Comparison of ENCODE assay signal across 29 cellular contexts in the genomic region with DNA sequence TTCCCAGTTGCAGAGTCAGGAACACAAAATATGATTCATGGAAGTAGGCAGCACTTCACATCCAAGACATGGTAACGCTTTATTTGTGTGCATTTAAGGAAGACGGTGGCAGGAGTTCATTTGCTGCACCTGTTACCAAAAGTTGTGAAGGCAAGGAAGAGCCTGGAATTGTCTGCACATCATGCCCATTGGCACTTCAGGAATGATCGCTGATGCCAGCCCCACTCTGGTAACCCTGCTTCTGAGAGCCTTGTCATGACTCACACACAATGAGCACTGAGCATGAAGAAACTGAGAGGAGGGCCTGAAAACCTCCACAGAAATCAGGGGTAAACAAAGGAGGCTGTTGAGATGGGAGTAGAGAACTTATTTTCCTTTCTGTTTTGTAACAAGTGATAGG.
DNase-seq lines count a peak whose midpoint lies in the region; ATAC-seq and TF ChIP-seq lines count a peak whose summit lies in the region.
"Had no signal": no experiment of that assay in that cellular context is flagged by ENCODE, and none has a peak within 500 bp of the region (broad histone marks: within the 10 kb centered on the region; RNA-seq: fewer than 3 reads in every experiment).

No MANE protein-coding gene starts in this region.

- ATAC-seq in CD4-positive, alpha-beta T cell (ENCODE audit: poor library complexity): no peak
- ATAC-seq: activated CD8-positive, alpha-beta T cell treated with anti-CD3 and anti-CD28 coated beads, Interleukin-2, amount 10 ng/mL, durations not matched to agents 7 days and 5 days; body of pancreas; SK-N-SH treated with all-trans-retinoic acid at 6 μM for 48 hours; T-helper 17 cell had no signal

- TF ChIP-seq CTCF in MM.1S (IDR thresholded peaks at IDR 0.05; ENCODE audit: low read length): no peak
- TF ChIP-seq CTCF in CD4-positive, alpha-beta T cell (IDR thresholded peaks at IDR 0.05): no peak
- TF ChIP-seq CTCF in esophagus squamous epithelium (IDR thresholded peaks at IDR 0.05): no peak

- DNase-seq in Ammon's horn (ENCODE audit: low spot score) (peak; percentile 10), MM.1S (peak; percentile 21), glomerular visceral epithelial cell (ENCODE audit: extremely low spot score) (peak; percentile 38), posterior cingulate gyrus (peak in 9 of 10 donors; percentile 9 to 88 (median 27)), neuronal stem cell (ENCODE audit: low spot score) (no peak), A172 (ENCODE audit: low spot score) (no peak), esophagus squamous epithelium (lab: John Stamatoyannopoulos, UW) (no peak)
- no peak for DNase-seq in CD4-positive, alpha-beta T cell
- DNase-seq: ACHN; activated CD4-positive, alpha-beta T cell treated with anti-CD3 and anti-CD28 coated beads for 1 hour; activated CD8-positive, alpha-beta T cell treated with anti-CD3 and anti-CD28 coated beads, Interleukin-2, amount 10 ng/mL, durations not matched to agents 7 days and 5 days; activated T-cell treated with anti-CD3 and anti-CD28 coated beads for 4 hours; body of pancreas; C1 segment of cervical spinal cord; DMS79 treated with DMSO at 0.1 percent for 48 hours; HCEC 1CT; heart right ventricle; KBM-7; mesenchymal stem cell; MV-4-11; NCI-H1694; NCI-H510A; stimulated activated CD4-positive, alpha-beta T cell treated with anti-CD3 and anti-CD28 coated beads, Interleukin-1b, Interleukin-23, amount 100 ng/mL, for 48 hours; stomach; T-helper 17 cell had no signal

- H3K4me3 ChIP-seq in MM.1S (ENCODE audit: low read length) (no peak overlapping the region), neuronal stem cell (ENCODE audit: low read length in 2 of 2) (no peak overlapping the region), esophagus squamous epithelium (no peak overlapping the region)
- H3K4me3 ChIP-seq: body of pancreas, heart right ventricle, smooth muscle cell, stomach, tibial nerve had no signal

- H3K4me1 ChIP-seq in MM.1S (ENCODE audit: low read length): peaks cover 27% of the 10 kb centered on the region
- no peaks in the 10 kb centered on the region for H3K4me1 ChIP-seq in neuronal stem cell (ENCODE audit: control insufficient read depth in 2 of 2, insufficient read depth in 1 of 2, low read depth in 1 of 2, low read length in 2 of 2)
- H3K4me1 ChIP-seq in esophagus squamous epithelium: no peaks in the 10 kb centered on the region
- H3K4me1 ChIP-seq: body of pancreas, heart right ventricle, stomach, tibial nerve had no signal

- H2AFZ ChIP-seq in MM.1S (ENCODE audit: low read length) (no peak overlapping the region), neuronal stem cell (ENCODE audit: low read length) (no peak overlapping the region)

- CTCF ChIA-PET in CD4-positive, alpha-beta T cell (lab: Charles Lee): no interaction called here

- no peak overlapping the region for H3K9ac ChIP-seq in MM.1S (ENCODE audit: low read length)
- no peak overlapping the region for H3K9ac ChIP-seq in neuronal stem cell (ENCODE audit: low read depth, low read length, poor library complexity)

- WGBS in neuronal stem cell (ENCODE audit: extremely low coverage in 2 of 2, insufficient read length in 2 of 2, insufficient replicate concordance in 1 of 2), 2 donors: no CpG with 5 or more reads among the region's 3 CpGs
- 71 to 89% methylated on average over 3 of the region's 3 CpGs for WGBS in esophagus squamous epithelium, 2 donors

- H3K27ac Mint-ChIP-seq in CD4-positive, alpha-beta T cell: no peak overlapping the region
- H3K27ac Mint-ChIP-seq: activated CD8-positive, alpha-beta T cell treated with anti-CD3 and anti-CD28 coated beads, Interleukin-2, amount 10 ng/mL, durations not matched to agents 7 days and 5 days; T-helper 17 cell had no signal

- no peak overlapping the region for H4K91ac ChIP-seq in neuronal stem cell (ENCODE audit: low read depth, low read length, poor library complexity)

- no peaks in the 10 kb centered on the region for H3K9me2 ChIP-seq in MM.1S (replicated peaks; ENCODE audit: insufficient read depth, low read length)

- POLR2A ChIA-PET in CD4-positive, alpha-beta T cell (lab: Charles Lee): no interaction called here

- no peak overlapping the region for H2BK12ac ChIP-seq in neuronal stem cell (ENCODE audit: low read length)

- no peaks in the 10 kb centered on the region for H4K20me1 ChIP-seq in MM.1S (ENCODE audit: insufficient read depth, low read length)

- no peak overlapping the region for H3K4ac ChIP-seq in neuronal stem cell (ENCODE audit: low read length)

- no peaks in the 10 kb centered on the region for H3K79me1 ChIP-seq in neuronal stem cell (ENCODE audit: low read depth, low read length)

- H3K4me2 ChIP-seq in MM.1S (ENCODE audit: low read depth, low read length) (peak overlapping the region; percentile 24; the same call in 1 of the 2 replicates), neuronal stem cell (ENCODE audit: insufficient read depth, low read length, poor library complexity, severe bottlenecking) (no peak overlapping the region)
- H3K4me2 ChIP-seq: smooth muscle cell had no signal

- no peak overlapping the region for H2BK120ac ChIP-seq in neuronal stem cell (ENCODE audit: low read depth, low read length)

- H3K18ac ChIP-seq in neuronal stem cell (ENCODE audit: low read length): no peak overlapping the region

- no peak overlapping the region for H3K14ac ChIP-seq in neuronal stem cell (ENCODE audit: low read length)

- H3K9me3 ChIP-seq in MM.1S (replicated peaks; ENCODE audit: insufficient read depth, low read length) (no peaks in the 10 kb centered on the region), neuronal stem cell (replicated peaks in 1 of 2; ENCODE audit: control insufficient read depth in 2 of 2, insufficient read depth in 1 of 2, low read depth in 1 of 2, low read length in 2 of 2) (no peaks in the 10 kb centered on the region), esophagus squamous epithelium (no peaks in the 10 kb centered on the region)
- no peaks in the 10 kb centered on the region for H3K9me3 ChIP-seq in CD4-positive, alpha-beta T cell (ENCODE audit: control insufficient read depth, low read length)
- H3K9me3 ChIP-seq: body of pancreas, heart right ventricle, neutrophil, stomach, tibial nerve had no signal

- H2BK15ac ChIP-seq in neuronal stem cell (ENCODE audit: low read length): no peak overlapping the region

- peaks cover 9% of the 10 kb centered on the region; the same call in 1 of the 2 replicates for H3F3A ChIP-seq in MM.1S (ENCODE audit: insufficient read depth, low read length)

- H3K27ac ChIP-seq in MM.1S (ENCODE audit: low read length) (peak overlapping the region; percentile 14; the same call in 1 of the 2 replicates), neuronal stem cell (replicated peaks; ENCODE audit: low read length) (no peak overlapping the region), esophagus squamous epithelium (no peak overlapping the region)
- H3K27ac ChIP-seq in CD4-positive, alpha-beta T cell (ENCODE audit: low read depth, low read length): no peak overlapping the region
- H3K27ac ChIP-seq: body of pancreas, heart right ventricle, neutrophil, stomach, tibial nerve had no signal

- H3K27me3 Mint-ChIP-seq in CD4-positive, alpha-beta T cell: peaks cover 4% of the 10 kb centered on the region

- H3K23ac ChIP-seq in neuronal stem cell (ENCODE audit: low read depth, low read length, poor library complexity): no peak overlapping the region

- no peak overlapping the region for H3K4me3 Mint-ChIP-seq in CD4-positive, alpha-beta T cell
- H3K4me3 Mint-ChIP-seq: activated CD8-positive, alpha-beta T cell treated with anti-CD3 and anti-CD28 coated beads, Interleukin-2, amount 10 ng/mL, durations not matched to agents 7 days and 5 days; T-helper 17 cell had no signal

- H3K36me3 ChIP-seq in MM.1S (replicated peaks; ENCODE audit: insufficient read depth, low read length) (no peaks in the 10 kb centered on the region), neuronal stem cell (replicated peaks in 1 of 2; ENCODE audit: control insufficient read depth in 2 of 2, insufficient read depth in 2 of 2, low read length in 2 of 2) (no peaks in the 10 kb centered on the region), esophagus squamous epithelium (no peaks in the 10 kb centered on the region)
- H3K36me3 ChIP-seq: heart right ventricle, neutrophil, stomach, tibial nerve had no signal

- H3K79me2 ChIP-seq in MM.1S (ENCODE audit: low read length): no peaks in the 10 kb centered on the region

- H3K27me3 ChIP-seq in MM.1S (replicated peaks; ENCODE audit: insufficient read depth, low read length) (no peaks in the 10 kb centered on the region), neuronal stem cell (ENCODE audit: control insufficient read depth in 3 of 3, insufficient read depth in 3 of 3, low read depth in 1 of 3, low read length in 3 of 3) (no peaks in the 10 kb centered on the region), esophagus squamous epithelium (no peaks in the 10 kb centered on the region)
- no peaks in the 10 kb centered on the region for H3K27me3 ChIP-seq in CD4-positive, alpha-beta T cell (ENCODE audit: control insufficient read depth, insufficient read depth, low read length)
- H3K27me3 ChIP-seq: body of pancreas, heart right ventricle, neutrophil, stomach, tibial nerve had no signal

- no peaks in the 10 kb centered on the region for H3K36me3 Mint-ChIP-seq in CD4-positive, alpha-beta T cell (ENCODE audit: low read depth)

- H2BK5ac ChIP-seq in neuronal stem cell (ENCODE audit: low read length): no peak overlapping the region

- no peaks in the 10 kb centered on the region for H3K4me1 Mint-ChIP-seq in CD4-positive, alpha-beta T cell (ENCODE audit: low read depth)
- H3K4me1 Mint-ChIP-seq: T-helper 17 cell had no signal

- no peaks in the 10 kb centered on the region for H3K9me3 Mint-ChIP-seq in CD4-positive, alpha-beta T cell

- no peak overlapping the region for H4K8ac ChIP-seq in neuronal stem cell (ENCODE audit: low read depth, low read length)

- no peak overlapping the region for H2AK5ac ChIP-seq in neuronal stem cell (ENCODE audit: low read depth, low read length)

- TF ChIP-seq POLR2A in esophagus squamous epithelium (IDR thresholded peaks at IDR 0.05): no peak

- intact Hi-C loops in posterior cingulate gyrus (cut with DNase I): no loop called here
- intact Hi-C loops in CD4-positive, alpha-beta T cell (cut with DNase I, micrococcal nuclease): no loop called here
- intact Hi-C loops in esophagus squamous epithelium (cut with DNase I): no loop called here

Comparison
In these comparisons a context has a peak if more than half of its experiments do, and no peak if none do; other contexts are left out.
1. DNase-seq: peak in Ammon's horn (single experiment), MM.1S (single experiment), glomerular visceral epithelial cell (single experiment) and posterior cingulate gyrus (9 of 10); none in CD4-positive, alpha-beta T cell (0 of 10), neuronal stem cell (single experiment), A172 (single experiment) and esophagus squamous epithelium (single experiment).